ENCODE assay signal across 14 cellular contexts in genomic region chr7:24668922-24669635, GRCh38.
DNase-seq lines count a peak whose midpoint lies in the region; ATAC-seq and TF ChIP-seq lines count a peak whose summit lies in the region.
"Had no signal": no experiment of that assay in that cellular context is flagged by ENCODE, and none has a peak within 500 bp of the region (broad histone marks: within the 10 kb centered on the region; RNA-seq: fewer than 3 reads in every experiment).

No MANE protein-coding gene starts in this region.

- no peaks in the 10 kb centered on the region for H3K36me3 Mint-ChIP-seq in effector memory CD8-positive, alpha-beta T cell (ENCODE audit: insufficient read depth)
- peaks cover 13 to 18% of the 10 kb centered on the region in 2 donors for H3K36me3 Mint-ChIP-seq in stimulated activated naive B cell treated with anti-CD40 and anti-IgM and Interleukin-4, amounts not matched to agents 10 μg/mL and 1 μg/mL and 100 μg/mL, for 72 hours

- 76% methylated on average over 3 of the region's 3 CpGs for WGBS in mammary epithelial cell (ENCODE audit: low coverage, missing lambda C conversion rate)

- no peak overlapping the region for H3K27ac ChIP-seq in mammary epithelial cell (ENCODE audit: insufficient read depth, low read depth, low read length)

- H3K36me3 ChIP-seq in mammary epithelial cell (ENCODE audit: insufficient read depth, low read length), result peaks cover 4% of the 10 kb centered on the region

- no peaks in the 10 kb centered on the region for H3K27me3 Mint-ChIP-seq in effector memory CD8-positive, alpha-beta T cell
- H3K27me3 Mint-ChIP-seq in stimulated activated naive B cell treated with anti-CD40 and anti-IgM and Interleukin-4, amounts not matched to agents 10 μg/mL and 1 μg/mL and 100 μg/mL, for 72 hours, result no peaks in the 10 kb centered on the region
- H3K27me3 Mint-ChIP-seq: activated CD4-positive, alpha-beta T cell treated with anti-CD3 and anti-CD28 coated beads, Interleukin-2, amount 10 ng/mL, durations not matched to agents 7 days and 5 days had no signal

- no peak overlapping the region for H3K4me2 ChIP-seq in mammary epithelial cell (ENCODE audit: insufficient read depth, low read depth, low read length)

- H2AFZ ChIP-seq in mammary epithelial cell (ENCODE audit: low read depth, low read length), result no peak overlapping the region

- no peak overlapping the region for H3K9ac ChIP-seq in mammary epithelial cell (ENCODE audit: insufficient read depth, low read length)

- CTCF ChIA-PET in mammary epithelial cell (lab: Charles Lee; ENCODE audit: low non-redundant PET), result no interaction called here

- H4K20me1 ChIP-seq in mammary epithelial cell (ENCODE audit: insufficient read depth, low read length), result no peaks in the 10 kb centered on the region

- no peaks in the 10 kb centered on the region for H3K4me1 Mint-ChIP-seq in effector memory CD8-positive, alpha-beta T cell (ENCODE audit: low read depth in 2 of 2)
- peaks cover 0 to 2% of the 10 kb centered on the region in 2 donors for H3K4me1 Mint-ChIP-seq in stimulated activated naive B cell treated with anti-CD40 and anti-IgM and Interleukin-4, amounts not matched to agents 10 μg/mL and 1 μg/mL and 100 μg/mL, for 72 hours
- H3K4me1 Mint-ChIP-seq: activated CD4-positive, alpha-beta T cell treated with anti-CD3 and anti-CD28 coated beads, Interleukin-2, amount 10 ng/mL, durations not matched to agents 7 days and 5 days; neural crest cell had no signal

- in situ Hi-C loops in mammary epithelial cell (cut with MboI; ENCODE audit: low sequenced_read_pairs in 2 of 2), result loop anchor here (10.0 to 25.0 kb wide), 4 partner anchors 94 to 807 kb away; partner anchors contain the start of gene PALS2 (in 1 of the 2)

- peak; percentile 96 for ATAC-seq in left lobe of liver
- ATAC-seq in effector memory CD8-positive, alpha-beta T cell (replicated peaks), result no peak
- ATAC-seq in HG03439 (IDR thresholded peaks at IDR 0.05; ENCODE audit: unreplicated experiment), result no peak
- ATAC-seq in stimulated activated naive B cell treated with anti-CD40 and anti-IgM and Interleukin-4, amounts not matched to agents 10 μg/mL and 1 μg/mL and 100 μg/mL, for 72 hours (replicated peaks), result no peak
- ATAC-seq in HG02623 (IDR thresholded peaks at IDR 0.05; ENCODE audit: unreplicated experiment), result no peak

- no peak overlapping the region for H3K4me3 ChIP-seq in mammary epithelial cell (replicated peaks in 1 of 3; ENCODE audit: insufficient read depth in 1 of 3, low read depth in 2 of 3, low read length in 3 of 3)

- no TSS peak for BruUV-seq in mammary epithelial cell (replicated peaks; lab: Mats Ljungman, UMichigan)

- peaks cover 9% of the 10 kb centered on the region for H3K79me2 ChIP-seq in mammary epithelial cell (ENCODE audit: insufficient read depth, low read length)

- no peak for TF ChIP-seq CTCF in mammary epithelial cell (conservative IDR thresholded peaks at IDR 0.05 in 1 of 2, IDR thresholded peaks at IDR 0.05 in 1 of 2; ENCODE audit: extremely low read depth in 1 of 2, insufficient read depth in 1 of 2, low read depth in 1 of 2, low read length in 2 of 2)

- no peaks in the 10 kb centered on the region for H3K9me3 ChIP-seq in mammary epithelial cell (replicated peaks; ENCODE audit: insufficient read depth, low read length)

- no peaks in the 10 kb centered on the region for H3K27me3 ChIP-seq in mammary epithelial cell (ENCODE audit: insufficient read depth, low read length)

- intact Hi-C loops in mammary epithelial cell (cut with micrococcal nuclease), result loop anchor here (5.0 kb wide), 2 partner anchors 313 to 807 kb away; partner anchors contain the start of gene OSBPL3

- peak; percentile 4 for DNase-seq in AG20443 (ENCODE audit: low spot score)
- peak; percentile 63 for DNase-seq in LoVo (ENCODE audit: low spot score)
- DNase-seq in mammary epithelial cell, result peak; percentile 57
- no peak for DNase-seq in left lobe of liver (ENCODE audit: low spot score)
- DNase-seq in effector memory CD8-positive, alpha-beta T cell, result no peak
- DNase-seq in stimulated activated naive B cell treated with anti-CD40 and anti-IgM and Interleukin-4, amounts not matched to agents 10 μg/mL and 1 μg/mL and 100 μg/mL, for 72 hours, result no peak
- DNase-seq: activated CD4-positive, alpha-beta T cell treated with anti-CD3 and anti-CD28 coated beads, Interleukin-2, amount 10 ng/mL, durations not matched to agents 7 days and 5 days; foreskin melanocyte; left cardiac atrium; NCI-H1436 had no signal

- dilution Hi-C loops in mammary epithelial cell (cut with HindIII; ENCODE audit: low sequenced_read_pairs), result no loop called here

- no peak overlapping the region for H3K27ac Mint-ChIP-seq in effector memory CD8-positive, alpha-beta T cell
- no peak overlapping the region for H3K27ac Mint-ChIP-seq in stimulated activated naive B cell treated with anti-CD40 and anti-IgM and Interleukin-4, amounts not matched to agents 10 μg/mL and 1 μg/mL and 100 μg/mL, for 72 hours
- H3K27ac Mint-ChIP-seq: activated CD4-positive, alpha-beta T cell treated with anti-CD3 and anti-CD28 coated beads, Interleukin-2, amount 10 ng/mL, durations not matched to agents 7 days and 5 days; activated T-helper 2 cell treated with anti-CD3 and anti-CD28 coated beads, Interferon-gamma antibody, Interleukin-2, Interleukin-4, amounts not matched to agents 10 μg/mL and 5 μg/mL and 100 μg/mL, durations not matched to agents 14 hours and 24 hours and 36 hours had no signal

- H3K4me1 ChIP-seq in mammary epithelial cell (ENCODE audit: insufficient read depth, low read length), result peaks cover 10% of the 10 kb centered on the region

- no peak overlapping the region for H3K4me3 Mint-ChIP-seq in effector memory CD8-positive, alpha-beta T cell
- no peak overlapping the region for H3K4me3 Mint-ChIP-seq in stimulated activated naive B cell treated with anti-CD40 and anti-IgM and Interleukin-4, amounts not matched to agents 10 μg/mL and 1 μg/mL and 100 μg/mL, for 72 hours
- H3K4me3 Mint-ChIP-seq: activated CD4-positive, alpha-beta T cell treated with anti-CD3 and anti-CD28 coated beads, Interleukin-2, amount 10 ng/mL, durations not matched to agents 7 days and 5 days; neural crest cell had no signal

- no peaks in the 10 kb centered on the region for H3K9me3 Mint-ChIP-seq in effector memory CD8-positive, alpha-beta T cell
- H3K9me3 Mint-ChIP-seq in stimulated activated naive B cell treated with anti-CD40 and anti-IgM and Interleukin-4, amounts not matched to agents 10 μg/mL and 1 μg/mL and 100 μg/mL, for 72 hours, result no peaks in the 10 kb centered on the region
- H3K9me3 Mint-ChIP-seq: activated CD4-positive, alpha-beta T cell treated with anti-CD3 and anti-CD28 coated beads, Interleukin-2, amount 10 ng/mL, durations not matched to agents 7 days and 5 days; activated T-helper 2 cell treated with anti-CD3 and anti-CD28 coated beads, Interferon-gamma antibody, Interleukin-2, Interleukin-4, amounts not matched to agents 10 μg/mL and 5 μg/mL and 100 μg/mL, durations not matched to agents 14 hours and 24 hours and 36 hours had no signal

Comparison
In these comparisons a context has a peak if more than half of its experiments do, and no peak if none do; other contexts are left out.
1. DNase-seq: peak in AG20443 (single experiment), LoVo (single experiment) and mammary epithelial cell (single experiment); none in left lobe of liver (single experiment), effector memory CD8-positive, alpha-beta T cell (0 of 3) and stimulated activated naive B cell treated with anti-CD40 and anti-IgM and Interleukin-4, amounts not matched to agents 10 μg/mL and 1 μg/mL and 100 μg/mL, for 72 hours (single experiment).